ENCODE assay signal across 22 cellular contexts in the genomic region with DNA sequence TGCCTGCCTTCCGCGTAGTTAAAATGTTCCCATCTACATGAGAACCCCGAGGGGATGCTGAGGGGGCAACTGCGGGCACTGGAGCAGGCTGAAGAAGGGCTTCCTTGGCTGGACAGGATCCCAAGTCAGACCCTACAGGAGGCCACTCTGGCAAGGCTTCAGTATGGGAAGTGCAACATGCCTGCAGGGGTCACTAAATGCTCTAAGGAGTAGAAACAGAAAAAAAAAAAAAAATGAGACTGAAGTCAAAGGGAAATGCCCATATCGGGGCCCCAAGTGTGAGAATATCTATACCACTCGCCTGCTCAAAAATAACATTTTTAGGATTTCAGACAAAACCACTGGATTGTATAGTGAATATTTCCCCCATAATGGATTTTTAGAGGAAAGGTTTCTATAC. TPM values are rescaled to one million over a fixed set of nuclear protein-coding genes. Genes with fewer than 3 reads are reported as not detected.
DNase-seq lines count a peak whose midpoint lies in the region; ATAC-seq, FAIRE-seq and TF ChIP-seq lines count a peak whose summit lies in the region.
"Had no signal": no experiment of that assay in that cellular context is flagged by ENCODE, and none has a peak within 500 bp of the region (broad histone marks: within the 10 kb centered on the region; RNA-seq: fewer than 3 reads in every experiment).

No MANE protein-coding gene starts in this region.

- H4K20me1 ChIP-seq in HepG2 (ENCODE audit: insufficient read depth, low read length): no peaks in the 10 kb centered on the region
- no peaks in the 10 kb centered on the region for H4K20me1 ChIP-seq in hepatocyte (ENCODE audit: insufficient read depth, poor library complexity, severe bottlenecking)

- 92% methylated on average over 6 of the region's 6 CpGs for WGBS in HepG2 (ENCODE audit: low lambda C conversion rate)
- 96% methylated on average over 6 of the region's 6 CpGs for WGBS in right lobe of liver (ENCODE audit: insufficient coverage, low coverage, low lambda C conversion rate, missing lambda C conversion rate)
- WGBS in hepatocyte (ENCODE audit: low lambda C conversion rate, missing lambda C conversion rate): 89% methylated on average over 6 of the region's 6 CpGs

- H3K4me1 ChIP-seq in HepG2 (ENCODE audit: insufficient read depth, low read length) (no peaks in the 10 kb centered on the region), right lobe of liver (peaks cover 0 to 4% (median 0%) of the 10 kb centered on the region in 4 donors), hepatocyte (ENCODE audit: insufficient read depth) (no peaks in the 10 kb centered on the region), gastrocnemius medialis (peaks cover 0 to 14% of the 10 kb centered on the region in 2 donors), upper lobe of right lung (no peaks in the 10 kb centered on the region)
- H3K4me1 ChIP-seq: colonic mucosa, prostate gland had no signal

- DNase-seq in HepG2 (ENCODE audit: low spot score): no peak
- DNase-seq in right lobe of liver: no peak
- DNase-seq in OCI-M1 (lab: John Stamatoyannopoulos, UW): peak; percentile 10
- no peak for DNase-seq in hepatocyte (ENCODE audit: low spot score)
- no peak for DNase-seq in gastrocnemius medialis
- no peak for DNase-seq in activated CD4-positive, alpha-beta T cell treated with anti-CD3 and anti-CD28 coated beads for 48 hours
- DNase-seq in activated CD4-positive, alpha-beta T cell treated with anti-CD3 and anti-CD28 coated beads, Interleukin-2, amount 50 U/mL, for 48 hours: no peak
- DNase-seq in upper lobe of right lung: no peak
- DNase-seq: activated CD4-positive, CD25-positive, alpha-beta regulatory T cell; activated T-cell treated with anti-CD3 and anti-CD28 coated beads, Interleukin-2, amount 50 U/mL, for 72 hours; C1 segment of cervical spinal cord; colonic mucosa; KBM-7; NCI-H1048; NCI-H2107; SJCRH30; stimulated activated CD4-positive, alpha-beta T cell treated with anti-CD3 and anti-CD28 coated beads, Interleukin-2, amount 100 ng/mL, for 24 hours; stomach had no signal

- no peaks in the 10 kb centered on the region for H3K9me2 ChIP-seq in hepatocyte (replicated peaks; ENCODE audit: insufficient read depth)

- H3K79me2 ChIP-seq in HepG2 (ENCODE audit: insufficient read depth, low read length) (no peaks in the 10 kb centered on the region), hepatocyte (no peaks in the 10 kb centered on the region)

- H3K4me2 ChIP-seq in HepG2 (ENCODE audit: low read depth, low read length) (no peak overlapping the region), hepatocyte (no peak overlapping the region)

- H3K9ac ChIP-seq in HepG2 (ENCODE audit: insufficient read depth, low read depth, low read length): no peak overlapping the region

- FAIRE-seq in HepG2 (lab: Jason Lieb, UNC): no peak
- FAIRE-seq: D721Med, GM12892, urothelium cell line had no signal

- in situ Hi-C loops in HepG2 (cut with HindIII; ENCODE audit: extremely low pct_ligation_motif_present, low pct_unique_long_range_greater_than_20kb): no loop called here
- in situ Hi-C loops in gastrocnemius medialis (cut with MboI; ENCODE audit: low sequenced_read_pairs in 4 of 4): no loop called here

- intact Hi-C loops in HepG2 (cut with micrococcal nuclease; ENCODE audit: unreplicated experiment): loop anchor here (2.0 kb wide), 1 partner anchor 114 kb away; no protein-coding TSS in a partner anchor
- intact Hi-C loops in right lobe of liver (cut with DNase I): no loop called here
- intact Hi-C loops in gastrocnemius medialis (cut with DNase I; ENCODE audit: low total_unique reads): no loop called here
- intact Hi-C loops in upper lobe of right lung (cut with DNase I): no loop called here

- TF ChIP-seq EP300 in HepG2 (IDR thresholded peaks at IDR 0.05; ENCODE audit: low read depth in 2 of 2, low read length in 2 of 2) (no peak), HepG2 (CRISPR knock-in tag; IDR thresholded peaks at IDR 0.05; ENCODE audit: borderline replicate concordance) (no peak)

- H3K36me3 ChIP-seq in HepG2 (replicated peaks in 1 of 2; ENCODE audit: control insufficient read depth in 1 of 2, insufficient read depth in 2 of 2, low read length in 2 of 2) (peaks cover 5 to 35% of the 10 kb centered on the region in 2 experiments; a peak in 4 of 5 replicates), right lobe of liver (peaks cover 0 to 14% (median under 1%) of the 10 kb centered on the region in 4 donors), hepatocyte (replicated peaks; ENCODE audit: insufficient read depth, low read depth) (no peaks in the 10 kb centered on the region), gastrocnemius medialis (peaks cover 0 to 51% of the 10 kb centered on the region in 2 donors), upper lobe of right lung (peaks cover 59% of the 10 kb centered on the region)
- H3K36me3 ChIP-seq: colonic mucosa, prostate gland had no signal

- POLR2A ChIA-PET in HepG2 (lab: Yijun Ruan, JAX): no interaction called here

- H2AFZ ChIP-seq in HepG2 (ENCODE audit: low read length) (no peak overlapping the region), hepatocyte (no peak overlapping the region)

- ATAC-seq in HepG2 (peak; percentile 59; the same call in 2 of the 3 replicates), right lobe of liver (no peak), gastrocnemius medialis (no peak), upper lobe of right lung (no peak)
- ATAC-seq: activated T-cell treated with anti-CD3 and anti-CD28 coated beads, Interleukin-2, amount 50 U/mL, for 72 hours had no signal

- TF ChIP-seq POLR2A in HepG2 (IDR thresholded peaks at IDR 0.05; ENCODE audit: insufficient read depth in 1 of 2, low read depth in 2 of 2, low read length in 2 of 2) (no peak), right lobe of liver (IDR thresholded peaks at IDR 0.05) (no peak), gastrocnemius medialis (IDR thresholded peaks at IDR 0.05) (no peak)

- H3K4me3 ChIP-seq in HepG2 (replicated peaks in 1 of 3; ENCODE audit: insufficient read depth in 1 of 3, low read depth in 2 of 3, low read length in 3 of 3): no peak overlapping the region
- no peak overlapping the region for H3K4me3 ChIP-seq in right lobe of liver
- no peak overlapping the region for H3K4me3 ChIP-seq in hepatocyte
- H3K4me3 ChIP-seq in gastrocnemius medialis: no peak overlapping the region
- H3K4me3 ChIP-seq in upper lobe of right lung: no peak overlapping the region
- H3K4me3 ChIP-seq: colonic mucosa, prostate gland, SJCRH30, stomach had no signal

- TF ChIP-seq CTCF in HepG2 (CRISPR knock-in tag; IDR thresholded peaks at IDR 0.05) (no peak), right lobe of liver (IDR thresholded peaks at IDR 0.05) (no peak), hepatocyte (IDR thresholded peaks at IDR 0.05; ENCODE audit: poor library complexity) (peak; percentile 7), gastrocnemius medialis (IDR thresholded peaks at IDR 0.05 in 4 of 5, conservative IDR thresholded peaks at IDR 0.05 in 1 of 5) (no peak), upper lobe of right lung (IDR thresholded peaks at IDR 0.05) (no peak)

- H3K27me3 ChIP-seq in HepG2 (ENCODE audit: control insufficient read depth in 1 of 2, insufficient read depth in 2 of 2, low read length in 2 of 2) (no peaks in the 10 kb centered on the region), right lobe of liver (no peaks in the 10 kb centered on the region), hepatocyte (no peaks in the 10 kb centered on the region), gastrocnemius medialis (no peaks in the 10 kb centered on the region), upper lobe of right lung (no peaks in the 10 kb centered on the region)
- H3K27me3 ChIP-seq: colonic mucosa, SJCRH30, stomach had no signal

- BruUV-seq in HepG2 (replicated peaks; lab: Mats Ljungman, UMichigan): no TSS peak

- TF ChIP-seq RAD21 in HepG2 (CRISPR knock-in tag; IDR thresholded peaks at IDR 0.05): no peak

- CTCF ChIA-PET in HepG2 (lab: Yijun Ruan, JAX; ENCODE audit: low intra/inter-chr PET ratio, low total read pairs): interaction anchor here (0.8 kb wide), 1 partner anchor 115 kb away, joined by 5 read pairs; no protein-coding TSS in a partner anchor

- no peaks in the 10 kb centered on the region for H3K9me3 ChIP-seq in HepG2 (ENCODE audit: low read length)
- no peaks in the 10 kb centered on the region for H3K9me3 ChIP-seq in right lobe of liver
- H3K9me3 ChIP-seq in hepatocyte (ENCODE audit: low read depth): no peaks in the 10 kb centered on the region
- no peaks in the 10 kb centered on the region for H3K9me3 ChIP-seq in gastrocnemius medialis
- no peaks in the 10 kb centered on the region for H3K9me3 ChIP-seq in upper lobe of right lung
- H3K9me3 ChIP-seq: colonic mucosa, prostate gland, SJCRH30, stomach had no signal

- no peak overlapping the region for H3K27ac ChIP-seq in HepG2 (ENCODE audit: extremely low read length, insufficient read depth, low read length)
- H3K27ac ChIP-seq in right lobe of liver: no peak overlapping the region
- H3K27ac ChIP-seq in hepatocyte: peak overlapping the region; percentile 0
- no peak overlapping the region for H3K27ac ChIP-seq in gastrocnemius medialis
- no peak overlapping the region for H3K27ac ChIP-seq in upper lobe of right lung
- H3K27ac ChIP-seq: colonic mucosa, prostate gland, SJCRH30 had no signal

RNA-seq across cellular contexts. Expression of gene FAM204A, which starts 33.5 kb away (rescaled TPM):
- total RNA-seq in HepG2 (2016; rRNA removed; fragmentation: Illumina TruSeq; extraction: Trizol) (61.0 and 78.6 TPM in 2 replicates), right lobe of liver (10 to 100 TPM; 16.3 to 26.1 (median 18.5) TPM), hepatocyte (49.0 and 50.8 TPM in 2 replicates), gastrocnemius medialis (100 to 1,000 TPM in 1 of 4 donors, 10 to 100 TPM in 3; 57.1 to 100 (median 59.6) TPM), upper lobe of right lung (51.0 TPM)
- total RNA-seq in HepG2 (2016; cell fraction: cytosol; rRNA removed; fragmentation: Illumina TruSeq; extraction: Trizol; ENCODE audit: low read depth): 38.8 and 43.1 TPM in 2 replicates
- 64.5 and 85.6 TPM in 2 replicates for total RNA-seq in HepG2 (2016; cell fraction: insoluble cytoplasmic fraction; rRNA removed; fragmentation: Illumina TruSeq; extraction: Trizol)
- total RNA-seq in HepG2 (2016; cell fraction: membrane; rRNA removed; fragmentation: Illumina TruSeq; extraction: Trizol): 77.6 and 81.1 TPM in 2 replicates
- total RNA-seq in HepG2 (2016; cell fraction: nucleus; rRNA removed; fragmentation: Illumina TruSeq; extraction: Trizol): 47.5 and 51.0 TPM in 2 replicates
- polyA plus RNA-seq in HepG2 (2011; rRNA removed) (8.4 and 9.2 TPM in 2 replicates), hepatocyte (45.3 and 56.6 TPM in 2 replicates)
- 7.0 and 7.1 TPM in 2 replicates for polyA plus RNA-seq in HepG2 (2011; cell fraction: cytosol; rRNA removed)
- polyA plus RNA-seq in HepG2 (2011; cell fraction: nucleus; rRNA removed): 5.9 and 9.7 TPM in 2 replicates
- polyA plus RNA-seq in HepG2 (2012): 17.1 and 25.9 TPM in 2 replicates
- polyA plus RNA-seq in HepG2 (2016; cell fraction: cytosol; fragmentation: Illumina TruSeq; extraction: Trizol; ENCODE audit: low read depth): 32.1 and 37.9 TPM in 2 replicates
- 63.0 and 79.6 TPM in 2 replicates for polyA plus RNA-seq in HepG2 (2016; cell fraction: insoluble cytoplasmic fraction; fragmentation: Illumina TruSeq; extraction: Trizol; ENCODE audit: low read depth)
- polyA plus RNA-seq in HepG2 (2016; cell fraction: membrane; fragmentation: Illumina TruSeq; extraction: Trizol; ENCODE audit: low read depth): 49.1 and 53.4 TPM in 2 replicates
- polyA plus RNA-seq in HepG2 (2016; cell fraction: nucleus; fragmentation: Illumina TruSeq; extraction: Trizol; ENCODE audit: insufficient read depth, low read depth): 37.6 and 38.1 TPM in 2 replicates
- polyA minus RNA-seq in HepG2 (2011; rRNA and poly(A)+ RNA removed; ENCODE audit: low replicate concordance): 15.6 and 26.8 TPM in 2 replicates
- 4.0 and 9.5 TPM in 2 replicates for polyA minus RNA-seq in HepG2 (2011; cell fraction: cytosol; rRNA and poly(A)+ RNA removed)
- 53.0 and 53.5 TPM in 2 replicates for polyA minus RNA-seq in HepG2 (2011; cell fraction: nucleus; rRNA and poly(A)+ RNA removed)
